ENCODE assay signal across 2 cellular contexts in the genomic region with DNA sequence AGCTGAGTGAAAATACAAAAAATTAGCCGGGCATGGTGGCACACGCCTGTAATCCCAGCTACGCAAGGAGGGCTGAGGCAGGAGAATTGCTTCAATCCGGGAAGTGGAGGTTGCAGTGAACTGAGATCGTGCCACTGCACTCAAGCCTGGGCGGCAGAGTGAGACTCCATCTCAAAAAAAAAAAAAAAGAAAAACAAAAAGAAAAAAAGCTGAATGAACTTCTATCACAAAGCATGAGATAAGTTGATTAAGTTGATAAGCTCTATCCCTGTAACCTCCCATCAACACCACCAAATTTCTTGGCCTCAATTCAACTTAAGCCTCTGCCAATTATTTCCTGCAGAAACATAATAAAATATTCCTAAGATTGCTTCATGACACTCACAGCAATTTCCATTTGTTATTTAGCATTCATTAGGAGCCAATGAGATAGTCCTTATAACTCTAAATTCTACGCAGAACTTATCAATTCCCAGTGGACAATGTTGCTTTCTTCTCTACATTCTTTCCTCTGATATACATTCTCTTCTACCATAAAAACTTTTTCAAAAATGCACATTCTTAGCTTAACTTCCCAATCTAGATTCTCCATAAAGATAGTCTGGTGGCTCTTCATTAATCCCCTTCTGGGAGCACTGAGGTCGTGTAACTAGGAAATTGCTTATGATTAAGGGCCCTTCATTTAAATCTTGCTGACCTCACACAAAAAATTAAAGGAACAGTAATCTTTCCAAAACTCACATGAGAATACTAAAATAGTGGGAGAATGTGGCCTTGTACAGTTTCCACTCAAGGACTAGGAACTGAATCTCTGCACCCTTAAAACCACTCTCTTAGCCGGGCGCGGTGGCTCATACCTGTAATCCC.
TF ChIP-seq lines count a peak whose summit lies in the region.

No MANE protein-coding gene starts in this region.

TF ChIP-seq in HEK293T, 16 proteins besides CTCF, POLR2A, EP300 and RAD21:
- TF ChIP-seq NFRKB (IDR thresholded peaks at IDR 0.05) = no peak
- TF ChIP-seq ZNF384 (IDR thresholded peaks at IDR 0.05) = peak; percentile 70
- no peak for TF ChIP-seq SP1 (IDR thresholded peaks at IDR 0.05)

TF ChIP-seq in GM12878, 131 proteins besides CTCF, POLR2A, EP300 and RAD21:
- no peak for TF ChIP-seq MEF2A (IDR thresholded peaks at IDR 0.05; ENCODE audit: insufficient read depth, low read depth, low read length)
- no peak for TF ChIP-seq NR2C2 (IDR thresholded peaks at IDR 0.05; ENCODE audit: borderline replicate concordance, control insufficient read depth, insufficient read length, low read depth)
- TF ChIP-seq BRCA1 (IDR thresholded peaks at IDR 0.05; ENCODE audit: low read depth, low read length) = no peak
- TF ChIP-seq REST (IDR thresholded peaks at IDR 0.05; ENCODE audit: low read depth, low read length) = no peak
- no peak for TF ChIP-seq ZNF274 (IDR thresholded peaks at IDR 0.05; ENCODE audit: insufficient read depth, insufficient read length)
- TF ChIP-seq PAX5 (IDR thresholded peaks at IDR 0.05; ENCODE audit: borderline replicate concordance, low read depth, low read length) = no peak
- no peak for TF ChIP-seq MTA2 (IDR thresholded peaks at IDR 0.05; ENCODE audit: low read depth)
- TF ChIP-seq ZNF217 (IDR thresholded peaks at IDR 0.05) = no peak
- TF ChIP-seq ZNF622 (IDR thresholded peaks at IDR 0.05) = no peak
- no peak for TF ChIP-seq GATAD2B (conservative IDR thresholded peaks at IDR 0.05; ENCODE audit: low read depth)
- TF ChIP-seq RBBP5 (conservative IDR thresholded peaks at IDR 0.05) = no peak
- TF ChIP-seq TCF12 (IDR thresholded peaks at IDR 0.05; ENCODE audit: low read depth, low read length) = no peak
- no peak for TF ChIP-seq USF1 (IDR thresholded peaks at IDR 0.05; ENCODE audit: borderline replicate concordance, extremely low read length, insufficient read depth, low read depth, low read length)
- no peak for TF ChIP-seq BACH1 (IDR thresholded peaks at IDR 0.05; ENCODE audit: borderline replicate concordance)
- TF ChIP-seq BCLAF1 (IDR thresholded peaks at IDR 0.05) = no peak
